ENCODE assay signal across 1 cellular context in genomic region chr11:8342821-8343681, GRCh38.
TF ChIP-seq lines count a peak whose summit lies in the region.

No MANE protein-coding gene starts in this region.

TF ChIP-seq in GM12878, 131 proteins besides CTCF, POLR2A, EP300 and RAD21 (continued from another document):
- no peak for TF ChIP-seq SIN3A (IDR thresholded peaks at IDR 0.05; ENCODE audit: low read depth, low read length)
- no peak for TF ChIP-seq CHD4 (IDR thresholded peaks at IDR 0.05)
- TF ChIP-seq ZNF207 (IDR thresholded peaks at IDR 0.05; ENCODE audit: borderline replicate concordance) = no peak
- no peak for TF ChIP-seq BCL3 (IDR thresholded peaks at IDR 0.05; ENCODE audit: borderline replicate concordance, insufficient read depth, low read depth, low read length, poor library complexity, severe bottlenecking)
- no peak for TF ChIP-seq SUPT20H (IDR thresholded peaks at IDR 0.05; ENCODE audit: borderline replicate concordance, control insufficient read depth, low read depth, low read length)
- TF ChIP-seq CBX3 (IDR thresholded peaks at IDR 0.05; ENCODE audit: borderline replicate concordance, low read depth) = no peak
- TF ChIP-seq NRF1 (conservative IDR thresholded peaks at IDR 0.05; ENCODE audit: low read depth, low read length) = no peak
- peak; percentile 57 for TF ChIP-seq PKNOX1 (IDR thresholded peaks at IDR 0.05)
- TF ChIP-seq ZNF384 (IDR thresholded peaks at IDR 0.05; ENCODE audit: borderline replicate concordance, low read depth, low read length) = no peak
- no peak for TF ChIP-seq IRF4 (IDR thresholded peaks at IDR 0.05; ENCODE audit: low read depth, low read length)
- peak; percentile 90 for TF ChIP-seq RELA (IDR thresholded peaks at IDR 0.05; ENCODE audit: borderline replicate concordance, partially characterized antibody)
- no peak for TF ChIP-seq BMI1 (IDR thresholded peaks at IDR 0.05; ENCODE audit: borderline replicate concordance)
- TF ChIP-seq IRF3 (IDR thresholded peaks at IDR 0.05) = no peak
- TF ChIP-seq PBX3 (IDR thresholded peaks at IDR 0.05; ENCODE audit: insufficient replicate concordance, low read depth, low read length) = peak; percentile 2
- no peak for TF ChIP-seq ESRRA (IDR thresholded peaks at IDR 0.05; ENCODE audit: low read length)
- TF ChIP-seq ZNF24 (IDR thresholded peaks at IDR 0.05) = no peak
- TF ChIP-seq DPF2 (IDR thresholded peaks at IDR 0.05) = peak; percentile 87
- no peak for TF ChIP-seq PRDM15 (CRISPR knock-in tag; IDR thresholded peaks at IDR 0.05)
- peak; percentile 74; the same call in 1 of the 2 replicates for TF ChIP-seq PAX5 (IDR thresholded peaks at IDR 0.05; ENCODE audit: borderline replicate concordance, low read depth, low read length)
- TF ChIP-seq EED (IDR thresholded peaks at IDR 0.05; ENCODE audit: low read depth) = peak; percentile 26; the same call in 1 of the 2 replicates
- TF ChIP-seq SMARCA5 (IDR thresholded peaks at IDR 0.05) = no peak
- TF ChIP-seq ZSCAN29 (IDR thresholded peaks at IDR 0.05) = no peak
- TF ChIP-seq JUNB (IDR thresholded peaks at IDR 0.05) = no peak
- no peak for TF ChIP-seq FOS (IDR thresholded peaks at IDR 0.05; ENCODE audit: borderline replicate concordance, extremely low read depth, insufficient read length)
- no peak for TF ChIP-seq TARDBP (IDR thresholded peaks at IDR 0.05; ENCODE audit: borderline replicate concordance)
- no peak for TF ChIP-seq GABPA (IDR thresholded peaks at IDR 0.05; ENCODE audit: low read depth)
- TF ChIP-seq STAT1 (conservative IDR thresholded peaks at IDR 0.05) = no peak
- TF ChIP-seq ZBED1 (IDR thresholded peaks at IDR 0.05; ENCODE audit: borderline replicate concordance) = no peak
- TF ChIP-seq RBBP5 (conservative IDR thresholded peaks at IDR 0.05) = no peak
- no peak for TF ChIP-seq BCL11A (IDR thresholded peaks at IDR 0.05; ENCODE audit: low read depth, low read length)
- TF ChIP-seq HDAC2 (IDR thresholded peaks at IDR 0.05) = no peak
- no peak for TF ChIP-seq E4F1 (IDR thresholded peaks at IDR 0.05; ENCODE audit: borderline replicate concordance, partially characterized antibody)
- TF ChIP-seq NKRF (conservative IDR thresholded peaks at IDR 0.05) = no peak
- no peak for TF ChIP-seq NR2C1 (IDR thresholded peaks at IDR 0.05)
